8 cellular contexts compared by ENCODE assay signal in genomic region chr17:76681222-76682137, GRCh38. TPM values are rescaled to one million over a fixed set of nuclear protein-coding genes. Genes with fewer than 3 reads are reported as not detected.
DNase-seq lines count a peak whose midpoint lies in the region; TF ChIP-seq lines count a peak whose summit lies in the region.

No MANE protein-coding gene starts in this region.

- no peak overlapping the region for H3K23ac ChIP-seq in mesendoderm (ENCODE audit: low read length)

- H4K8ac ChIP-seq in mesendoderm (ENCODE audit: low read depth, low read length), result no peak overlapping the region

- no peak overlapping the region for H3K56ac ChIP-seq in mesendoderm (ENCODE audit: low read length)

- H3K27ac ChIP-seq in ACC112 (ENCODE audit: low read depth, low read length) (peak overlapping the region; percentile 42), GM23248 (peak overlapping the region; percentile 32; the same call in 1 of the 2 replicates), dorsolateral prefrontal cortex (peak overlapping the region in 53 of 59 donors; percentile 3 to 81 (median 54)), mesendoderm (ENCODE audit: low read depth, low read length) (no peak overlapping the region)

- H3K9ac ChIP-seq in GM23248, result peak overlapping the region; percentile 6; the same call in 1 of the 2 replicates
- H3K9ac ChIP-seq in mesendoderm (ENCODE audit: low read length), result no peak overlapping the region

- H2BK120ac ChIP-seq in mesendoderm (ENCODE audit: low read depth, low read length), result no peak overlapping the region

- no peaks in the 10 kb centered on the region for H4K20me1 ChIP-seq in GM23248 (ENCODE audit: insufficient read depth)

- H3K9me2 ChIP-seq in GM23248 (ENCODE audit: insufficient read depth), result no peaks in the 10 kb centered on the region

- TF ChIP-seq CTCF in dorsolateral prefrontal cortex (IDR thresholded peaks at IDR 0.05 in 54 of 56, conservative IDR thresholded peaks at IDR 0.05 in 2 of 56; ENCODE audit: low read depth in 1 of 56, partially characterized antibody in 56 of 56), result peak; percentile 38 to 81 (median 68)

- H2AK5ac ChIP-seq in mesendoderm (ENCODE audit: low read length), result no peak overlapping the region

- DNase-seq in GM23248, result peak; percentile 76
- peak; percentile 46 for DNase-seq in NCI-H526 treated with DMSO at 0.1 percent for 48 hours (lab: John Stamatoyannopoulos, UW)
- peak; percentile 64 to 71 for DNase-seq in activated CD4-positive, alpha-beta T cell treated with anti-CD3 and anti-CD28 coated beads, Interleukin-2, amount 50 U/mL, for 4 hours
- peak; percentile 46 to 86 (median 72) for DNase-seq in dorsolateral prefrontal cortex
- DNase-seq in mesendoderm, result peak; percentile 84
- DNase-seq in stimulated activated CD8-positive, alpha-beta memory T cell treated with anti-CD3 and anti-CD28 coated beads, Interleukin-12 subunit alpha, Interleukin-12 subunit beta, amount 100 ng/mL, for 4 hours (ENCODE audit: low read depth), result peak; percentile 36
- no peak for DNase-seq in mesenteric fat pad (ENCODE audit: low spot score)

- no peaks in the 10 kb centered on the region for H3K79me1 ChIP-seq in mesendoderm (ENCODE audit: low read length)

- H2AFZ ChIP-seq in ACC112 (ENCODE audit: low read length, unreplicated experiment) (no peak overlapping the region), GM23248 (no peak overlapping the region)

- H3K4me3 ChIP-seq in ACC112 (ENCODE audit: low read depth, low read length), result no peak overlapping the region
- H3K4me3 ChIP-seq in GM23248, result no peak overlapping the region
- H3K4me3 ChIP-seq in dorsolateral prefrontal cortex, result no peak overlapping the region
- no peak overlapping the region for H3K4me3 ChIP-seq in mesendoderm (ENCODE audit: low read length)

- WGBS in GM23248 (ENCODE audit: low coverage in 1 of 2, low lambda C conversion rate in 2 of 2, missing lambda C conversion rate in 2 of 2), 2 experiments, result 66 to 69% methylated on average over 15 to 16 of the region's 16 CpGs
- no CpG with 5 or more reads among the region's 16 CpGs for WGBS in mesendoderm (ENCODE audit: extremely low coverage, insufficient coverage, low lambda C conversion rate)

- H3K36me3 ChIP-seq in ACC112 (ENCODE audit: insufficient read depth, low read length) (peaks cover 8% of the 10 kb centered on the region; the same call in 1 of the 2 replicates), GM23248 (ENCODE audit: low read depth) (peaks cover 27% of the 10 kb centered on the region; the same call in 1 of the 2 replicates), mesendoderm (ENCODE audit: control insufficient read depth, insufficient read depth, low read length) (no peaks in the 10 kb centered on the region)

- H3K4me1 ChIP-seq in ACC112 (ENCODE audit: control insufficient read depth, insufficient read depth, low read length, unreplicated experiment) (peaks cover 19% of the 10 kb centered on the region), GM23248 (ENCODE audit: insufficient read depth) (peaks cover 17% of the 10 kb centered on the region), mesendoderm (ENCODE audit: control insufficient read depth, low read depth, low read length) (no peaks in the 10 kb centered on the region)

- H3K4me2 ChIP-seq in GM23248 (ENCODE audit: unreplicated experiment) (no peak overlapping the region), mesendoderm (ENCODE audit: low read length) (no peak overlapping the region)

- intact Hi-C loops in dorsolateral prefrontal cortex (cut with DNase I), result no loop called here

- H3K9me3 ChIP-seq in GM23248 (ENCODE audit: low read depth), result no peaks in the 10 kb centered on the region

- no peak overlapping the region for H3K18ac ChIP-seq in mesendoderm (ENCODE audit: low read length)

- H2BK15ac ChIP-seq in mesendoderm (replicated peaks; ENCODE audit: low read depth), result no peak overlapping the region

- in situ Hi-C loops in GM23248 (cut with MboI), result no loop called here

- H3K79me2 ChIP-seq in ACC112 (ENCODE audit: control insufficient read depth, insufficient read depth, low read length, unreplicated experiment), result no peaks in the 10 kb centered on the region
- H3K79me2 ChIP-seq in GM23248 (ENCODE audit: insufficient read depth), result peaks cover 36% of the 10 kb centered on the region
- H3K79me2 ChIP-seq in mesendoderm (ENCODE audit: control insufficient read depth, insufficient read depth, low read length), result no peaks in the 10 kb centered on the region

- H3K4ac ChIP-seq in mesendoderm (ENCODE audit: low read depth, low read length), result no peak overlapping the region

- H4K5ac ChIP-seq in mesendoderm (ENCODE audit: low read length), result no peak overlapping the region

- H2BK5ac ChIP-seq in mesendoderm (ENCODE audit: low read length), result no peak overlapping the region

- H3F3A ChIP-seq in GM23248 (ENCODE audit: insufficient read depth), result peaks cover 7% of the 10 kb centered on the region; the same call in 1 of the 2 replicates

- H3K27me3 ChIP-seq in ACC112 (ENCODE audit: insufficient read depth, low read length) (no peaks in the 10 kb centered on the region), GM23248 (replicated peaks; ENCODE audit: insufficient read depth) (no peaks in the 10 kb centered on the region), dorsolateral prefrontal cortex (no peaks in the 10 kb centered on the region), mesendoderm (ENCODE audit: insufficient read depth, low read length, poor library complexity) (no peaks in the 10 kb centered on the region)

RNA-seq across cellular contexts. Expression of gene MXRA7, which starts 29.3 kb away (rescaled TPM):
- 483 and 625 TPM in 2 replicates for total RNA-seq in GM23248 (2014; rRNA removed; shearing (Covaris generic))
- 46.8 and 48.0 TPM in 2 replicates for polyA plus RNA-seq in GM23248 (2016; fragmentation: Nextera tagmentation; extraction: Ambion mirVana)
- total RNA-seq in dorsolateral prefrontal cortex (100 to 1,000 TPM in 82 of 120 experiments, 10 to 100 TPM in 38; 68.5 to 146 (median 109) TPM), mesenteric fat pad (193 TPM)
- polyA plus RNA-seq in mesendoderm (2013, experiment 1 of 2), result 10.2 TPM
- 10.9 TPM for polyA plus RNA-seq in mesendoderm (2013, experiment 2 of 2)

RNA-seq across cellular contexts. Expression of gene ST6GALNAC1, which starts 37.9 kb away (rescaled TPM):
- total RNA-seq in GM23248 (2014; rRNA removed; shearing (Covaris generic)), result not detected in 2 replicates
- not detected in 2 replicates for polyA plus RNA-seq in GM23248 (2016; fragmentation: Nextera tagmentation; extraction: Ambion mirVana)
- total RNA-seq in dorsolateral prefrontal cortex, result 1 to 10 TPM in 119 of 120 experiments, under 1 TPM in 1; 0.86 to 9.8 (median 3.5) TPM
- polyA plus RNA-seq in mesendoderm (2013, experiment 1 of 2), result not detected
- not detected for polyA plus RNA-seq in mesendoderm (2013, experiment 2 of 2)
- total RNA-seq in mesenteric fat pad, result 0.93 TPM

RNA-seq across cellular contexts. Expression of gene JMJD6, which starts 44.9 kb away (rescaled TPM):
- total RNA-seq in GM23248 (2014; rRNA removed; shearing (Covaris generic)), result 19.0 and 33.3 TPM in 2 replicates
- polyA plus RNA-seq in GM23248 (2016; fragmentation: Nextera tagmentation; extraction: Ambion mirVana), result 40.0 and 41.5 TPM in 2 replicates
- total RNA-seq in dorsolateral prefrontal cortex (100 to 1,000 TPM in 1 of 120 experiments, 10 to 100 TPM in 119; 22.0 to 110 (median 35.8) TPM), mesenteric fat pad (55.3 TPM)
- 10.8 TPM for polyA plus RNA-seq in mesendoderm (2013, experiment 1 of 2)
- 11.3 TPM for polyA plus RNA-seq in mesendoderm (2013, experiment 2 of 2)

RNA-seq across cellular contexts. Expression of gene METTL23, which starts 45.2 kb away (rescaled TPM):
- total RNA-seq in GM23248 (2014; rRNA removed; shearing (Covaris generic)), result 22.5 and 35.6 TPM in 2 replicates
- 49.9 and 54.8 TPM in 2 replicates for polyA plus RNA-seq in GM23248 (2016; fragmentation: Nextera tagmentation; extraction: Ambion mirVana)
- total RNA-seq in dorsolateral prefrontal cortex (10 to 100 TPM; 12.5 to 29.2 (median 18.7) TPM), mesenteric fat pad (32.2 TPM)
- polyA plus RNA-seq in mesendoderm (2013, experiment 1 of 2), result 20.6 TPM
- 20.7 TPM for polyA plus RNA-seq in mesendoderm (2013, experiment 2 of 2)

RNA-seq across cellular contexts. Expression of gene SRSF2, which starts 55.7 kb away (rescaled TPM):
- 147 and 165 TPM in 2 replicates for total RNA-seq in GM23248 (2014; rRNA removed; shearing (Covaris generic))
- polyA plus RNA-seq in GM23248 (2016; fragmentation: Nextera tagmentation; extraction: Ambion mirVana), result 116 and 123 TPM in 2 replicates
- total RNA-seq in dorsolateral prefrontal cortex (100 to 1,000 TPM in 112 of 120 experiments, 10 to 100 TPM in 8; 73.8 to 169 (median 128) TPM), mesenteric fat pad (179 TPM)
- 501 TPM for polyA plus RNA-seq in mesendoderm (2013, experiment 1 of 2)
- polyA plus RNA-seq in mesendoderm (2013, experiment 2 of 2), result 494 TPM
